In genomic region chr9:6610073-6610472, GRCh38 we compare ENCODE assay signal across 23 cellular contexts. TPM values are rescaled to one million over a fixed set of nuclear protein-coding genes. Genes with fewer than 3 reads are reported as not detected.
"Had no signal": no experiment of that assay in that cellular context is flagged by ENCODE, and none has a peak within 500 bp of the region (broad histone marks: within the 10 kb centered on the region; RNA-seq: fewer than 3 reads in every experiment).

No MANE protein-coding gene starts in this region.

- H3K27me3 ChIP-seq: MG63, SJSA1 had no signal

- DNase-seq: IMR-90, Karpas-422, KG1, MG63, NCI-H1092, NCI-H1105 treated with DMSO at 0.1 percent for 48 hours, NCI-H1417 treated with DMSO at 0.1 percent for 48 hours, NCI-H187, NCI-H2029, NCI-H2081 treated with DMSO at 0.1 percent for 48 hours, NCI-H2171, NCI-H226, NCI-H446 treated with DMSO at 0.1 percent for 48 hours, NCI-H510A treated with DMSO at 0.1 percent for 48 hours, NCI-H526, NCI-H82, Right ventricle myocardium superior, RPMI8226, SIG-M5 had no signal

- FAIRE-seq: RCC 7860 had no signal

- H3K4me1 ChIP-seq: SJSA1 had no signal

- H3K36me3 ChIP-seq: MG63, SJSA1 had no signal

- H3K4me3 ChIP-seq: MG63, SJSA1, SK-N-MC had no signal

- H3K9me3 ChIP-seq: MG63, SJSA1 had no signal

- H3K27ac ChIP-seq: SJSA1, SK-N-MC had no signal

RNA-seq across cellular contexts. Expression of gene GLDC, which starts 35.5 kb away (rescaled TPM):
- total RNA-seq: HT-29, Right ventricle myocardium superior had no signal
